Comparison of ENCODE assay signal across 7 cellular contexts in genomic region chr14:52840916-52841315, GRCh38. TPM values are rescaled to one million over a fixed set of nuclear protein-coding genes. Genes with fewer than 3 reads are reported as not detected.
DNase-seq lines count a peak whose midpoint lies in the region; ATAC-seq and TF ChIP-seq lines count a peak whose summit lies in the region.

No MANE protein-coding gene starts in this region.

- ATAC-seq in HG03439 (IDR thresholded peaks at IDR 0.05; ENCODE audit: unreplicated experiment) (peak; percentile 56), right cardiac atrium (peak; percentile 73 to 85)

- no peak for TF ChIP-seq CTCF in thyroid gland (IDR thresholded peaks at IDR 0.05)
- no peak for TF ChIP-seq CTCF in GM13976 (IDR thresholded peaks at IDR 0.05; ENCODE audit: borderline replicate concordance, control extremely low read depth, extremely low read depth, insufficient read depth, missing control alignments)

- H3K36me3 ChIP-seq in adipocyte (ENCODE audit: control insufficient read depth, insufficient read depth, low read length, severe bottlenecking) (no peaks in the 10 kb centered on the region), thyroid gland (no peaks in the 10 kb centered on the region)

- H3K9ac ChIP-seq in adipocyte (ENCODE audit: low read length) = no peak overlapping the region

- peaks cover 23% of the 10 kb centered on the region for H3K4me1 ChIP-seq in adipocyte (ENCODE audit: control insufficient read depth, insufficient read depth, low read length)
- peaks cover 6% of the 10 kb centered on the region for H3K4me1 ChIP-seq in right cardiac atrium (ENCODE audit: control insufficient read depth, insufficient read depth, low read length)
- H3K4me1 ChIP-seq in thyroid gland = peaks cover 0 to 18% of the 10 kb centered on the region in 2 donors

- H3K27me3 ChIP-seq in adipocyte (replicated peaks; ENCODE audit: control insufficient read depth, insufficient read depth, low read length) (no peaks in the 10 kb centered on the region), right cardiac atrium (ENCODE audit: control insufficient read depth, insufficient read depth) (no peaks in the 10 kb centered on the region), thyroid gland (no peaks in the 10 kb centered on the region)

- H3K4me3 ChIP-seq in adipocyte (ENCODE audit: low read length) = no peak overlapping the region
- H3K4me3 ChIP-seq in right cardiac atrium (ENCODE audit: low read length) = no peak overlapping the region
- no peak overlapping the region for H3K4me3 ChIP-seq in thyroid gland (replicated peaks in 1 of 3)

- WGBS in right cardiac atrium = 39% methylated on average over 2 of the region's 2 CpGs
- WGBS in thyroid gland, 2 donors = 46 to 48% methylated on average over 2 of the region's 2 CpGs

- intact Hi-C loops in right cardiac atrium (cut with DNase I) (no loop called here), thyroid gland (cut with DNase I) (no loop called here)

- H3K27ac ChIP-seq in right cardiac atrium (ENCODE audit: low read length) (no peak overlapping the region), thyroid gland (no peak overlapping the region)

- in situ Hi-C loops in GM13976 (cut with MboI; ENCODE audit: low sequenced_read_pairs, unreplicated experiment) = no loop called here

- H3K9me3 ChIP-seq in adipocyte (ENCODE audit: control insufficient read depth, low read length) = no peaks in the 10 kb centered on the region
- no peaks in the 10 kb centered on the region for H3K9me3 ChIP-seq in right cardiac atrium (ENCODE audit: control insufficient read depth, low read length)
- no peaks in the 10 kb centered on the region for H3K9me3 ChIP-seq in thyroid gland

- DNase-seq in adipocyte (ENCODE audit: low read depth) (peak; percentile 84), right cardiac atrium (peak in 2 of 3 donors; percentile 39 to 57), thyroid gland (peak; percentile 11 to 14), cerebellum (ENCODE audit: low spot score) (no peak), SKM-1 treated with dmso at 0.1 percent for 144 hours (lab: John Stamatoyannopoulos, UW; ENCODE audit: unreplicated experiment) (no peak), GM13976 (ENCODE audit: low spot score) (no peak)

- no peak for TF ChIP-seq POLR2A in thyroid gland (IDR thresholded peaks at IDR 0.05)

RNA-seq across cellular contexts. Expression of gene GNPNAT1, which starts 49.5 kb away (rescaled TPM):
- total RNA-seq in right cardiac atrium = 10 to 100 TPM in 1 of 4 donors, 1 to 10 TPM in 3; 7.4 to 15.2 (median 8.3) TPM
- 5.0 TPM for polyA plus RNA-seq in right cardiac atrium
- 10 to 100 TPM; 10.3 to 11.7 (median 10.6) TPM for total RNA-seq in thyroid gland
- 14.1 TPM for total RNA-seq in cerebellum

Comparison
In these comparisons a context has a peak if more than half of its experiments do, and no peak if none do; other contexts are left out.
1. DNase-seq: peak in adipocyte (single experiment), right cardiac atrium (2 of 3) and thyroid gland (2 of 2); none in cerebellum (single experiment), SKM-1 treated with dmso at 0.1 percent for 144 hours (single experiment) and GM13976 (single experiment).